ENCODE assay signal across 8 cellular contexts in the genomic region with DNA sequence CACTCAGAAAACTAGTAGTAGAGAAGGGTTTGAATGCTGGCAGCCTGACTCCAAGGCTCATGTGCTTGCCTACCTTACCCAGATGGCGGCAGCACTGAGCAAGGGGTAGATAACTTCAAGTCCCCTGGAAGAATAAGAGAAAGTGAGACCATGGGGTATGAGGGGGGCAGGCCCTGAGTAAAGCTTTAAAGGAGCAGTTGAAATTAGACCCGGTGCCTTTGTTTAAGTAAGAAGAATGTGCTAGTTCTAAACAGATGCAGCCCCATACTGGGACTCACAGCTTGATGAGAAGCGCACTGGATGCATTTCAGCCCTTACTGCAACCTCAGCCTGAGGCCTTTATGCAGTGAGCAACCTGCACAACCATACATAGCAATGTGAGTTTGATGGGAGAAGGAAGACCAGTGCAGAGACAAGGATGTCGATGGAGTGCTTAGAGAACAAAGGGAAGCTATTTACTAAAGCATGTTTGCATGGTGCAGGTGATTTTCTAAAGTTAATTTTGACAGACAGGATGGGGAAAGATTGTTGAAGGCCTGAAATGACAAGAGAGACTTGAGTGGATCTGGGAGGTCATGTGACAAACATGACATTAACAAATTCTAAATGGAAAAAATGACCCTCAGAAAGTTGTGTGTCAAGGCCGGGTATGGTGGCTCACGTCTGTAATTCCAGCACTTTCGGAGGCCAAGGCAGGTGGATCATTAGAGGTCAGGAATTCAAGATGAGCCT. TPM values are rescaled to one million over a fixed set of nuclear protein-coding genes. Genes with fewer than 3 reads are reported as not detected.
A peak's percentile ranks its signal among the peaks of the same experiment; 100 is the strongest.
DNase-seq lines count a peak whose midpoint lies in the region; ATAC-seq and TF ChIP-seq lines count a peak whose summit lies in the region.

No MANE protein-coding gene starts in this region.

- no peaks in the 10 kb centered on the region for H3K36me3 ChIP-seq in SK-N-SH (replicated peaks in 1 of 2; ENCODE audit: control insufficient read depth in 1 of 2, insufficient read depth in 2 of 2, low read length in 1 of 2)
- H3K36me3 ChIP-seq in thymus (ENCODE audit: control insufficient read depth, insufficient read depth): peaks cover 11% of the 10 kb centered on the region

- peak; percentile 44 for TF ChIP-seq CTCF in SK-N-SH (IDR thresholded peaks at IDR 0.05)

- H3K4me1 ChIP-seq in SK-N-SH (ENCODE audit: control insufficient read depth in 1 of 2, insufficient read depth in 2 of 2, low read depth in 1 of 2, low read length in 1 of 2) (no peaks in the 10 kb centered on the region), thymus (ENCODE audit: control insufficient read depth, insufficient read depth, low read length) (peaks cover 39% of the 10 kb centered on the region)

- H3K27ac ChIP-seq in SK-N-SH (ENCODE audit: low read depth in 2 of 2, low read length in 1 of 2): no peak overlapping the region
- H3K27ac ChIP-seq in thymus (ENCODE audit: low read depth): peak overlapping the region; percentile 86

- CTCF ChIA-PET in SK-N-SH (lab: Yijun Ruan, JAX): interaction anchor here (0.7 kb wide), 1 partner anchor 92 kb away, joined by 4 read pairs; no protein-coding TSS in a partner anchor

- no peaks in the 10 kb centered on the region for H3K79me2 ChIP-seq in SK-N-SH (ENCODE audit: insufficient read depth)

- no peak overlapping the region for H3K9ac ChIP-seq in SK-N-SH

- no peaks in the 10 kb centered on the region for H3K9me2 ChIP-seq in SK-N-SH

- no peaks in the 10 kb centered on the region for H4K20me1 ChIP-seq in SK-N-SH (ENCODE audit: insufficient read depth)

- no peak for TF ChIP-seq EP300 in SK-N-SH (IDR thresholded peaks at IDR 0.05; ENCODE audit: borderline replicate concordance in 1 of 2, low read depth in 1 of 2, low read length in 1 of 2)

- H3K4me2 ChIP-seq in SK-N-SH: no peak overlapping the region

- WGBS in SK-N-SH (ENCODE audit: low lambda C conversion rate): 82% methylated on average over 5 of the region's 7 CpGs
- WGBS in thymus: 80% methylated on average over 7 of the region's 7 CpGs

- ATAC-seq in SK-N-SH treated with all-trans-retinoic acid at 6 μM for 48 hours: no peak
- no peak for ATAC-seq in HG03457 (IDR thresholded peaks at IDR 0.05; ENCODE audit: unreplicated experiment)

- H3F3A ChIP-seq in SK-N-SH (replicated peaks; ENCODE audit: insufficient read depth): no peaks in the 10 kb centered on the region

- POLR2A ChIA-PET in SK-N-SH (lab: Yijun Ruan, JAX): no interaction called here

- no peak overlapping the region for H3K4me3 ChIP-seq in SK-N-SH (ENCODE audit: low read depth in 2 of 2, low read length in 1 of 2)
- H3K4me3 ChIP-seq in thymus (ENCODE audit: low read length): peak overlapping the region; percentile 42

- 0 out of 2 replicates have a peak, but pooled peaks have one; percentile 5 for TF ChIP-seq RAD21 in SK-N-SH (IDR thresholded peaks at IDR 0.05; ENCODE audit: low read length)

- H3K9me3 ChIP-seq in SK-N-SH: no peaks in the 10 kb centered on the region
- H3K9me3 ChIP-seq in thymus (ENCODE audit: control insufficient read depth): no peaks in the 10 kb centered on the region

- H2AFZ ChIP-seq in SK-N-SH (ENCODE audit: low read depth): no peak overlapping the region

- no peak for DNase-seq in SK-N-SH
- peak; percentile 40 for DNase-seq in MV-4-11 (lab: John Stamatoyannopoulos, UW)
- peak; percentile 38 for DNase-seq in activated T-helper 9 cell treated with anti-CD3 and anti-CD28 coated beads, Interleukin-2, amount 50 U/mL, for 16 hours (ENCODE audit: low read depth)
- peak; percentile 70 for DNase-seq in islet precursor cell
- no peak for DNase-seq in NK-92 (lab: John Stamatoyannopoulos, UW; ENCODE audit: unreplicated experiment)

- H3K27me3 ChIP-seq in SK-N-SH (ENCODE audit: insufficient read depth) (no peaks in the 10 kb centered on the region), thymus (ENCODE audit: control insufficient read depth, insufficient read depth) (no peaks in the 10 kb centered on the region)

TF ChIP-seq in SK-N-SH, 30 proteins besides CTCF, POLR2A, EP300 and RAD21:
- peak; percentile 6; the same call in 1 of the 2 replicates for TF ChIP-seq SMC3 (IDR thresholded peaks at IDR 0.05; ENCODE audit: low read depth, low read length)
- TF ChIP-seq, protein P1, sequence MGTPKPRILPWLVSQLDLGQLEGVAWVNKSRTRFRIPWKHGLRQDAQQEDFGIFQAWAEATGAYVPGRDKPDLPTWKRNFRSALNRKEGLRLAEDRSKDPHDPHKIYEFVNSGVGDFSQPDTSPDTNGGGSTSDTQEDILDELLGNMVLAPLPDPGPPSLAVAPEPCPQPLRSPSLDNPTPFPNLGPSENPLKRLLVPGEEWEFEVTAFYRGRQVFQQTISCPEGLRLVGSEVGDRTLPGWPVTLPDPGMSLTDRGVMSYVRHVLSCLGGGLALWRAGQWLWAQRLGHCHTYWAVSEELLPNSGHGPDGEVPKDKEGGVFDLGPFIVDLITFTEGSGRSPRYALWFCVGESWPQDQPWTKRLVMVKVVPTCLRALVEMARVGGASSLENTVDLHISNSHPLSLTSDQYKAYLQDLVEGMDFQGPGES (IDR thresholded peaks at IDR 0.05; ENCODE audit: low read depth, low read length): no peak

TF ChIP-seq in SK-N-SH treated with all-trans-retinoic acid at 6 μM for 48 hours, 23 proteins besides CTCF, POLR2A, EP300 and RAD21:
- no peak for TF ChIP-seq TSHZ2 (CRISPR knock-in tag; IDR thresholded peaks at IDR 0.05)

RNA-seq across cellular contexts. Expression of gene TMA7B, which starts 27.1 kb away (rescaled TPM):
- not detected in 2 replicates for polyA plus RNA-seq in SK-N-SH (2012; rRNA removed)
- polyA plus RNA-seq in SK-N-SH (2012; cell fraction: cytosol; rRNA removed): not detected in 2 replicates
- polyA plus RNA-seq in SK-N-SH (2012; cell fraction: nucleus; rRNA removed): 0.09 TPM in 1 of 2 replicates, not detected in the other
- 3.3 TPM for polyA plus RNA-seq in thymus

RNA-seq across cellular contexts. Expression of gene GRAP2, which starts 32.2 kb away (rescaled TPM):
- polyA plus RNA-seq in SK-N-SH (2012; rRNA removed) (0.13 and 0.15 TPM in 2 replicates), thymus (51.5 TPM)
- 0.04 and 0.18 TPM in 2 replicates for polyA plus RNA-seq in SK-N-SH (2012; cell fraction: cytosol; rRNA removed)
- 0.10 and 0.14 TPM in 2 replicates for polyA plus RNA-seq in SK-N-SH (2012; cell fraction: nucleus; rRNA removed)

RNA-seq across cellular contexts. Expression of gene ENTHD1, which starts 39.5 kb away (rescaled TPM):
- polyA plus RNA-seq in SK-N-SH (2012; rRNA removed) (not detected in 2 replicates), thymus (1.2 TPM)
- not detected in 2 replicates for polyA plus RNA-seq in SK-N-SH (2012; cell fraction: cytosol; rRNA removed)
- not detected in 2 replicates for polyA plus RNA-seq in SK-N-SH (2012; cell fraction: nucleus; rRNA removed)

Comparison
In these comparisons a context has a peak if more than half of its experiments do, and no peak if none do; other contexts are left out.
1. DNase-seq: peak in MV-4-11 (single experiment), activated T-helper 9 cell treated with anti-CD3 and anti-CD28 coated beads, Interleukin-2, amount 50 U/mL, for 16 hours (single experiment) and islet precursor cell (single experiment); none in SK-N-SH (single experiment) and NK-92 (single experiment).
2. RNA of gene GRAP2, which starts 32.2 kb away (polyA plus RNA-seq): 51.5 TPM in thymus (single experiment); 0.04 to 0.18 TPM in SK-N-SH; every median in the first group is over 10 times any median in the second.